1 cellular context compared by ENCODE assay signal in genomic region chr15:75065467-75065850, GRCh38.
TF ChIP-seq lines count a peak whose summit lies in the region.

No MANE protein-coding gene starts in this region.

TF ChIP-seq in HepG2, 621 proteins besides CTCF, POLR2A, EP300 and RAD21 (continued from another document and continues in another):
- TF ChIP-seq ZNF263 (CRISPR knock-in tag; IDR thresholded peaks at IDR 0.05) (0 out of 2 replicates have a peak, but pooled peaks have one; percentile 17), NFE2L2 (IDR thresholded peaks at IDR 0.05; ENCODE audit: low read length) (no peak), ZNF878 (CRISPR knock-in tag; IDR thresholded peaks at IDR 0.05) (peak; percentile 47; the same call in 1 of the 2 replicates), ZNF790 (CRISPR knock-in tag; IDR thresholded peaks at IDR 0.05; ENCODE audit: borderline replicate concordance) (no peak), KDM5A (IDR thresholded peaks at IDR 0.05; ENCODE audit: borderline replicate concordance, low read length) (no peak), HNF4A (CRISPR knock-in tag; IDR thresholded peaks at IDR 0.05) (peak; percentile 66), ETV5 (CRISPR knock-in tag; IDR thresholded peaks at IDR 0.05; ENCODE audit: borderline replicate concordance) (peak; percentile 78; the same call in 1 of the 2 replicates), XRCC5 (optimal IDR thresholded peaks at IDR 0.05; ENCODE audit: low read length) (no peak), MIER2 (CRISPR knock-in tag; IDR thresholded peaks at IDR 0.05) (peak; percentile 23; the same call in 1 of the 2 replicates), KDM6A (CRISPR knock-in tag; IDR thresholded peaks at IDR 0.05; ENCODE audit: low read depth) (0 out of 2 replicates have a peak, but pooled peaks have one; percentile 22), CREM (IDR thresholded peaks at IDR 0.05) (peak; percentile 53), CREM (CRISPR knock-in tag; IDR thresholded peaks at IDR 0.05) (no peak), ZNF101 (CRISPR knock-in tag; IDR thresholded peaks at IDR 0.05; ENCODE audit: borderline replicate concordance, low read depth) (no peak), ELK4 (CRISPR knock-in tag; IDR thresholded peaks at IDR 0.05; ENCODE audit: borderline replicate concordance) (no peak), ZNF501 (CRISPR knock-in tag; IDR thresholded peaks at IDR 0.05) (no peak), CEBPG (CRISPR knock-in tag; IDR thresholded peaks at IDR 0.05) (peak; percentile 66), ZNF331 (CRISPR knock-in tag; IDR thresholded peaks at IDR 0.05) (0 out of 2 replicates have a peak, but pooled peaks have one; percentile 45), HMG20A (CRISPR knock-in tag; IDR thresholded peaks at IDR 0.05; ENCODE audit: borderline replicate concordance) (0 out of 2 replicates have a peak, but pooled peaks have one; percentile 22), SMARCE1 (IDR thresholded peaks at IDR 0.05; ENCODE audit: borderline replicate concordance) (no peak), ZNF354B (CRISPR knock-in tag; IDR thresholded peaks at IDR 0.05) (no peak), HOXA3 (CRISPR knock-in tag; IDR thresholded peaks at IDR 0.05) (peak; percentile 28; the same call in 1 of the 2 replicates), ETS1 (CRISPR knock-in tag; IDR thresholded peaks at IDR 0.05) (no peak), PHF8 (CRISPR knock-in tag; IDR thresholded peaks at IDR 0.05) (0 out of 2 replicates have a peak, but pooled peaks have one; percentile 28), THAP9 (CRISPR knock-in tag; IDR thresholded peaks at IDR 0.05; ENCODE audit: borderline replicate concordance) (peak; percentile 47; the same call in 1 of the 2 replicates), ZMAT3 (CRISPR knock-in tag; conservative IDR thresholded peaks at IDR 0.05) (no peak), ZNF292 (CRISPR knock-in tag; IDR thresholded peaks at IDR 0.05; ENCODE audit: borderline replicate concordance, low read depth) (peak; percentile 41; the same call in 1 of the 2 replicates), BCL6 (CRISPR knock-in tag; IDR thresholded peaks at IDR 0.05) (peak; percentile 17; the same call in 1 of the 2 replicates), ZNF160 (CRISPR knock-in tag; IDR thresholded peaks at IDR 0.05) (no peak)
- TF ChIP-seq, protein P1, sequence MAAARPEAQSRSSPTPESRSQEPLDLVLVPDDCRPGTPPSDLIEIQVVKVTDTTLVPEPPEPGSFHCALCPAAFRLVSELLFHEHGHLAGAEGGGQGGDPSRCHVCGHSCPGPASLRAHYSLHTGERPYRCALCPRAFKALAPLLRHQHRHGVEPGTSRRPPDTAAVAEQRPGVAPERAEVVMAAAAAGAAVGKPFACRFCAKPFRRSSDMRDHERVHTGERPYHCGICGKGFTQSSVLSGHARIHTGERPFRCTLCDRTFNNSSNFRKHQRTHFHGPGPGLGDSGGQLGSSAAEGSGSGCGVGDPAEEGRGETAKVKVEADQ (CRISPR knock-in tag; IDR thresholded peaks at IDR 0.05; ENCODE audit: borderline replicate concordance), result no peak
- TF ChIP-seq, protein P2, sequence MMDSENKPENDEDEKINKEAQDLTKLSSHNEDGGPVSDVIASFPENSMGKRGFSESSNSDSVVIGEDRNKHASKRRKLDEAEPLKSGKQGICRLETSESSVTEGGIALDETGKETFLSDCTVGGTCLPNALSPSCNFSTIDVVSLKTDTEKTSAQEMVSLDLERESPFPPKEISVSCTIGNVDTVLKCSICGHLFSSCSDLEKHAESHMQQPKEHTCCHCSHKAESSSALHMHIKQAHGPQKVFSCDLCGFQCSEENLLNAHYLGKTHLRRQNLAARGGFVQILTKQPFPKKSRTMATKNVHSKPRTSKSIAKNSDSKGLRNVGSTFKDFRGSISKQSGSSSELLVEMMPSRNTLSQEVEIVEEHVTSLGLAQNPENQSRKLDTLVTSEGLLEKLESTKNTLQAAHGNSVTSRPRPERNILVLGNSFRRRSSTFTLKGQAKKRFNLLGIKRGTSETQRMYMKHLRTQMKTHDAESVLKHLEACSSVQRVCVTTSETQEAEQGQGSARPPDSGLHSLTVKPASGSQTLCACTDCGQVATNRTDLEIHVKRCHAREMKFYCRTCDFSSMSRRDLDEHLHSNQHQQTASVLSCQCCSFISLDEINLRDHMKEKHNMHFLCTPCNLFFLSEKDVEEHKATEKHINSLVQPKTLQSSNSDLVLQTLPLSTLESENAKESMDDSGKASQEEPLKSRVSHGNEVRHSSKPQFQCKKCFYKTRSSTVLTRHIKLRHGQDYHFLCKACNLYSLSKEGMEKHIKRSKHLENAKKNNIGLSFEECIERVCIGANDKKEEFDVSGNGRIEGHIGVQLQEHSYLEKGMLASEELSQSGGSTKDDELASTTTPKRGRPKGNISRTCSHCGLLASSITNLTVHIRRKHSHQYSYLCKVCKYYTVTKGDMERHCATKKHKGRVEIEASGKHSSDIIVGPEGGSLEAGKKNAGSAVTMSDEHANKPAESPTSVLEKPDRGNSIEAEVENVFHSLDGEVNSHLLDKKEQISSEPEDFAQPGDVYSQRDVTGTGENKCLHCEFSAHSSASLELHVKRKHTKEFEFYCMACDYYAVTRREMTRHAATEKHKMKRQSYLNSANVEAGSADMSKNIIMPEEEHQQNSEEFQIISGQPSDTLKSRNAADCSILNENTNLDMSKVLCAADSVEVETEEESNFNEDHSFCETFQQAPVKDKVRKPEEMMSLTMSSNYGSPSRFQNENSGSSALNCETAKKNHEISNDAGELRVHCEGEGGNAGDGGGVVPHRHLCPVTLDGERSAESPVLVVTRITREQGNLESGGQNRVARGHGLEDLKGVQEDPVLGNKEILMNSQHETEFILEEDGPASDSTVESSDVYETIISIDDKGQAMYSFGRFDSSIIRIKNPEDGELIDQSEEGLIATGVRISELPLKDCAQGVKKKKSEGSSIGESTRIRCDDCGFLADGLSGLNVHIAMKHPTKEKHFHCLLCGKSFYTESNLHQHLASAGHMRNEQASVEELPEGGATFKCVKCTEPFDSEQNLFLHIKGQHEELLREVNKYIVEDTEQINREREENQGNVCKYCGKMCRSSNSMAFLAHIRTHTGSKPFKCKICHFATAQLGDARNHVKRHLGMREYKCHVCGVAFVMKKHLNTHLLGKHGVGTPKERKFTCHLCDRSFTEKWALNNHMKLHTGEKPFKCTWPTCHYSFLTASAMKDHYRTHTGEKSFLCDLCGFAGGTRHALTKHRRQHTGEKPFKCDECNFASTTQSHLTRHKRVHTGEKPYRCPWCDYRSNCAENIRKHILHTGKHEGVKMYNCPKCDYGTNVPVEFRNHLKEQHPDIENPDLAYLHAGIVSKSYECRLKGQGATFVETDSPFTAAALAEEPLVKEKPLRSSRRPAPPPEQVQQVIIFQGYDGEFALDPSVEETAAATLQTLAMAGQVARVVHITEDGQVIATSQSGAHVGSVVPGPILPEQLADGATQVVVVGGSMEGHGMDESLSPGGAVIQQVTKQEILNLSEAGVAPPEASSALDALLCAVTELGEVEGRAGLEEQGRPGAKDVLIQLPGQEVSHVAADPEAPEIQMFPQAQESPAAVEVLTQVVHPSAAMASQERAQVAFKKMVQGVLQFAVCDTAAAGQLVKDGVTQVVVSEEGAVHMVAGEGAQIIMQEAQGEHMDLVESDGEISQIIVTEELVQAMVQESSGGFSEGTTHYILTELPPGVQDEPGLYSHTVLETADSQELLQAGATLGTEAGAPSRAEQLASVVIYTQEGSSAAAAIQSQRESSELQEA (CRISPR knock-in tag; IDR thresholded peaks at IDR 0.05; ENCODE audit: not compliant biosample characterization), result no peak
- TF ChIP-seq, protein P3, sequence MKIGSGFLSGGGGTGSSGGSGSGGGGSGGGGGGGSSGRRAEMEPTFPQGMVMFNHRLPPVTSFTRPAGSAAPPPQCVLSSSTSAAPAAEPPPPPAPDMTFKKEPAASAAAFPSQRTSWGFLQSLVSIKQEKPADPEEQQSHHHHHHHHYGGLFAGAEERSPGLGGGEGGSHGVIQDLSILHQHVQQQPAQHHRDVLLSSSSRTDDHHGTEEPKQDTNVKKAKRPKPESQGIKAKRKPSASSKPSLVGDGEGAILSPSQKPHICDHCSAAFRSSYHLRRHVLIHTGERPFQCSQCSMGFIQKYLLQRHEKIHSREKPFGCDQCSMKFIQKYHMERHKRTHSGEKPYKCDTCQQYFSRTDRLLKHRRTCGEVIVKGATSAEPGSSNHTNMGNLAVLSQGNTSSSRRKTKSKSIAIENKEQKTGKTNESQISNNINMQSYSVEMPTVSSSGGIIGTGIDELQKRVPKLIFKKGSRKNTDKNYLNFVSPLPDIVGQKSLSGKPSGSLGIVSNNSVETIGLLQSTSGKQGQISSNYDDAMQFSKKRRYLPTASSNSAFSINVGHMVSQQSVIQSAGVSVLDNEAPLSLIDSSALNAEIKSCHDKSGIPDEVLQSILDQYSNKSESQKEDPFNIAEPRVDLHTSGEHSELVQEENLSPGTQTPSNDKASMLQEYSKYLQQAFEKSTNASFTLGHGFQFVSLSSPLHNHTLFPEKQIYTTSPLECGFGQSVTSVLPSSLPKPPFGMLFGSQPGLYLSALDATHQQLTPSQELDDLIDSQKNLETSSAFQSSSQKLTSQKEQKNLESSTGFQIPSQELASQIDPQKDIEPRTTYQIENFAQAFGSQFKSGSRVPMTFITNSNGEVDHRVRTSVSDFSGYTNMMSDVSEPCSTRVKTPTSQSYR (CRISPR knock-in tag; IDR thresholded peaks at IDR 0.05; ENCODE audit: borderline replicate concordance), result 0 out of 2 replicates have a peak, but pooled peaks have one; percentile 38
- TF ChIP-seq, protein P4, sequence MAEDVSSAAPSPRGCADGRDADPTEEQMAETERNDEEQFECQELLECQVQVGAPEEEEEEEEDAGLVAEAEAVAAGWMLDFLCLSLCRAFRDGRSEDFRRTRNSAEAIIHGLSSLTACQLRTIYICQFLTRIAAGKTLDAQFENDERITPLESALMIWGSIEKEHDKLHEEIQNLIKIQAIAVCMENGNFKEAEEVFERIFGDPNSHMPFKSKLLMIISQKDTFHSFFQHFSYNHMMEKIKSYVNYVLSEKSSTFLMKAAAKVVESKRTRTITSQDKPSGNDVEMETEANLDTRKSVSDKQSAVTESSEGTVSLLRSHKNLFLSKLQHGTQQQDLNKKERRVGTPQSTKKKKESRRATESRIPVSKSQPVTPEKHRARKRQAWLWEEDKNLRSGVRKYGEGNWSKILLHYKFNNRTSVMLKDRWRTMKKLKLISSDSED (CRISPR knock-in tag; IDR thresholded peaks at IDR 0.05), result no peak
- TF ChIP-seq, protein P5, sequence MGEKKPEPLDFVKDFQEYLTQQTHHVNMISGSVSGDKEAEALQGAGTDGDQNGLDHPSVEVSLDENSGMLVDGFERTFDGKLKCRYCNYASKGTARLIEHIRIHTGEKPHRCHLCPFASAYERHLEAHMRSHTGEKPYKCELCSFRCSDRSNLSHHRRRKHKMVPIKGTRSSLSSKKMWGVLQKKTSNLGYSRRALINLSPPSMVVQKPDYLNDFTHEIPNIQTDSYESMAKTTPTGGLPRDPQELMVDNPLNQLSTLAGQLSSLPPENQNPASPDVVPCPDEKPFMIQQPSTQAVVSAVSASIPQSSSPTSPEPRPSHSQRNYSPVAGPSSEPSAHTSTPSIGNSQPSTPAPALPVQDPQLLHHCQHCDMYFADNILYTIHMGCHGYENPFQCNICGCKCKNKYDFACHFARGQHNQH (CRISPR knock-in tag; IDR thresholded peaks at IDR 0.05), result 0 out of 2 replicates have a peak, but pooled peaks have one; percentile 48
- TF ChIP-seq, protein P6, sequence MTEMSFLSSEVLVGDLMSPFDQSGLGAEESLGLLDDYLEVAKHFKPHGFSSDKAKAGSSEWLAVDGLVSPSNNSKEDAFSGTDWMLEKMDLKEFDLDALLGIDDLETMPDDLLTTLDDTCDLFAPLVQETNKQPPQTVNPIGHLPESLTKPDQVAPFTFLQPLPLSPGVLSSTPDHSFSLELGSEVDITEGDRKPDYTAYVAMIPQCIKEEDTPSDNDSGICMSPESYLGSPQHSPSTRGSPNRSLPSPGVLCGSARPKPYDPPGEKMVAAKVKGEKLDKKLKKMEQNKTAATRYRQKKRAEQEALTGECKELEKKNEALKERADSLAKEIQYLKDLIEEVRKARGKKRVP (CRISPR knock-in tag; IDR thresholded peaks at IDR 0.05), result 0 out of 4 replicates have a peak, but pooled peaks of 1 of the 2 experiments have one; percentile 26
